Comparison of ENCODE assay signal across 12 cellular contexts in genomic region chr15:88419830-88420229, GRCh38. TPM values are rescaled to one million over a fixed set of nuclear protein-coding genes. Genes with fewer than 3 reads are reported as not detected.
A peak's percentile ranks its signal among the peaks of the same experiment; 100 is the strongest.
DNase-seq lines count a peak whose midpoint lies in the region; ATAC-seq and TF ChIP-seq lines count a peak whose summit lies in the region.
"Had no signal": no experiment of that assay in that cellular context is flagged by ENCODE, and none has a peak within 500 bp of the region (broad histone marks: within the 10 kb centered on the region; RNA-seq: fewer than 3 reads in every experiment).

No MANE protein-coding gene starts in this region.

- POLR2A ChIA-PET in activated CD8-positive, alpha-beta T cell treated with anti-CD3 and anti-CD28 coated beads for 36 hours (lab: Charles Lee): interaction anchor here (1.4 kb wide), 1 partner anchor 47 kb away, joined by 4 read pairs; the partner anchor contains the start of genes MRPL46 and MRPS11
- POLR2A ChIA-PET in activated CD8-positive, alpha-beta T cell treated with anti-CD3 and anti-CD28 coated beads, Interleukin-2, amount 10 ng/mL, durations not matched to agents 7 days and 5 days (lab: Charles Lee): no interaction called here

- peaks cover 18% of the 10 kb centered on the region for H3K4me1 ChIP-seq in OCI-LY3 (ENCODE audit: low read length)
- H3K4me1 ChIP-seq: ascending aorta, gastrocnemius medialis, tibial artery had no signal

- peak; percentile 93 for ATAC-seq in activated CD8-positive, alpha-beta T cell treated with anti-CD3 and anti-CD28 coated beads for 36 hours
- no peak for ATAC-seq in activated CD8-positive, alpha-beta T cell treated with anti-CD3 and anti-CD28 coated beads, Interleukin-2, amount 10 ng/mL, durations not matched to agents 7 days and 5 days
- ATAC-seq: gastrocnemius medialis had no signal

- CTCF ChIA-PET in activated CD8-positive, alpha-beta T cell treated with anti-CD3 and anti-CD28 coated beads for 36 hours (lab: Charles Lee): no interaction called here
- CTCF ChIA-PET in activated CD8-positive, alpha-beta T cell treated with anti-CD3 and anti-CD28 coated beads, Interleukin-2, amount 10 ng/mL, durations not matched to agents 7 days and 5 days (lab: Charles Lee): no interaction called here

- no peak overlapping the region for H2AFZ ChIP-seq in OCI-LY3 (ENCODE audit: low read depth, low read length)

- H3K9me3 ChIP-seq in OCI-LY3 (ENCODE audit: insufficient read depth, low read length): no peaks in the 10 kb centered on the region; the same call in 1 of the 2 replicates
- H3K9me3 ChIP-seq: ascending aorta, gastrocnemius medialis, tibial artery had no signal

- peaks cover 8% of the 10 kb centered on the region for H3K4me1 Mint-ChIP-seq in activated CD8-positive, alpha-beta T cell treated with anti-CD3 and anti-CD28 coated beads for 36 hours (ENCODE audit: low read depth)
- H3K4me1 Mint-ChIP-seq in activated CD8-positive, alpha-beta T cell treated with anti-CD3 and anti-CD28 coated beads, Interleukin-2, amount 10 ng/mL, durations not matched to agents 7 days and 5 days (ENCODE audit: low read depth): no peaks in the 10 kb centered on the region

- no peak overlapping the region for H3K27ac ChIP-seq in OCI-LY3 (ENCODE audit: low read length)
- H3K27ac ChIP-seq: ascending aorta, gastrocnemius medialis, tibial artery had no signal

- H3K4me3 ChIP-seq in OCI-LY3 (ENCODE audit: low read length): no peak overlapping the region
- H3K4me3 ChIP-seq: ascending aorta, gastrocnemius medialis, tibial artery had no signal

- no peak overlapping the region for H3K9ac ChIP-seq in OCI-LY3 (ENCODE audit: low read length)

- H3K27ac Mint-ChIP-seq in activated CD8-positive, alpha-beta T cell treated with anti-CD3 and anti-CD28 coated beads for 36 hours: no peak overlapping the region
- H3K27ac Mint-ChIP-seq in activated CD8-positive, alpha-beta T cell treated with anti-CD3 and anti-CD28 coated beads, Interleukin-2, amount 10 ng/mL, durations not matched to agents 7 days and 5 days: no peak overlapping the region

- H3K36me3 Mint-ChIP-seq in activated CD8-positive, alpha-beta T cell treated with anti-CD3 and anti-CD28 coated beads for 36 hours (ENCODE audit: low read depth): no peaks in the 10 kb centered on the region
- H3K36me3 Mint-ChIP-seq in activated CD8-positive, alpha-beta T cell treated with anti-CD3 and anti-CD28 coated beads, Interleukin-2, amount 10 ng/mL, durations not matched to agents 7 days and 5 days (ENCODE audit: low read depth): no peaks in the 10 kb centered on the region

- TF ChIP-seq CTCF in activated CD8-positive, alpha-beta T cell treated with anti-CD3 and anti-CD28 coated beads for 36 hours (IDR thresholded peaks at IDR 0.05): no peak
- TF ChIP-seq CTCF in OCI-LY3 (IDR thresholded peaks at IDR 0.05; ENCODE audit: low read depth, low read length): no peak

- no peaks in the 10 kb centered on the region for H3K9me3 Mint-ChIP-seq in activated CD8-positive, alpha-beta T cell treated with anti-CD3 and anti-CD28 coated beads for 36 hours
- H3K9me3 Mint-ChIP-seq in activated CD8-positive, alpha-beta T cell treated with anti-CD3 and anti-CD28 coated beads, Interleukin-2, amount 10 ng/mL, durations not matched to agents 7 days and 5 days (ENCODE audit: insufficient read depth): no peaks in the 10 kb centered on the region

- peak; percentile 33 for DNase-seq in activated CD8-positive, alpha-beta T cell treated with anti-CD3 and anti-CD28 coated beads for 36 hours
- no peak for DNase-seq in activated CD8-positive, alpha-beta T cell treated with anti-CD3 and anti-CD28 coated beads, Interleukin-2, amount 10 ng/mL, durations not matched to agents 7 days and 5 days
- DNase-seq in H4 (ENCODE audit: low spot score) (peak; percentile 17), iris pigment epithelial cell (ENCODE audit: low read depth) (peak; percentile 19), putamen (ENCODE audit: low spot score) (no peak), A172 (ENCODE audit: low spot score) (no peak), GM19238 (ENCODE audit: insufficient read length, low spot score) (no peak)
- DNase-seq: gastrocnemius medialis, midbrain, tibial artery had no signal

- no peak overlapping the region for H3K4me3 Mint-ChIP-seq in activated CD8-positive, alpha-beta T cell treated with anti-CD3 and anti-CD28 coated beads for 36 hours
- H3K4me3 Mint-ChIP-seq in activated CD8-positive, alpha-beta T cell treated with anti-CD3 and anti-CD28 coated beads, Interleukin-2, amount 10 ng/mL, durations not matched to agents 7 days and 5 days: no peak overlapping the region

- peak overlapping the region; percentile 47 for H3K4me2 ChIP-seq in OCI-LY3 (ENCODE audit: low read length)

- H4K20me1 ChIP-seq in OCI-LY3 (ENCODE audit: insufficient read depth, low read length): no peaks in the 10 kb centered on the region

- peaks cover 57% of the 10 kb centered on the region for H3K27me3 ChIP-seq in OCI-LY3 (ENCODE audit: low read depth, low read length)
- H3K27me3 ChIP-seq: ascending aorta had no signal

- H3K36me3 ChIP-seq in OCI-LY3 (replicated peaks; ENCODE audit: low read depth, low read length): no peaks in the 10 kb centered on the region
- H3K36me3 ChIP-seq: ascending aorta, gastrocnemius medialis, tibial artery had no signal

- no peaks in the 10 kb centered on the region for H3K79me2 ChIP-seq in OCI-LY3 (ENCODE audit: low read length)

- H3K27me3 Mint-ChIP-seq in activated CD8-positive, alpha-beta T cell treated with anti-CD3 and anti-CD28 coated beads for 36 hours: peaks cover 17% of the 10 kb centered on the region
- H3K27me3 Mint-ChIP-seq in activated CD8-positive, alpha-beta T cell treated with anti-CD3 and anti-CD28 coated beads, Interleukin-2, amount 10 ng/mL, durations not matched to agents 7 days and 5 days (ENCODE audit: low read depth): peaks cover 8% of the 10 kb centered on the region

- intact Hi-C loops in activated CD8-positive, alpha-beta T cell treated with anti-CD3 and anti-CD28 coated beads for 36 hours (cut with micrococcal nuclease): no loop called here

RNA-seq across cellular contexts. Expression of gene MRPL46, which starts 47.4 kb away (rescaled TPM):
- total RNA-seq in activated CD8-positive, alpha-beta T cell treated with anti-CD3 and anti-CD28 coated beads for 36 hours: 10 to 100 TPM; 34.4 to 35.0 TPM
- total RNA-seq in activated CD8-positive, alpha-beta T cell treated with anti-CD3 and anti-CD28 coated beads, Interleukin-2, amount 10 ng/mL, durations not matched to agents 7 days and 5 days: 10 to 100 TPM; 28.8 to 31.3 TPM
- total RNA-seq in H4 (2014; rRNA removed; shearing (Covaris generic)): 32.9 and 46.9 TPM in 2 replicates
- 29.9 and 38.4 TPM in 2 replicates for total RNA-seq in A172 (2014; rRNA removed; shearing (Covaris generic))

RNA-seq across cellular contexts. Expression of gene MRPS11, which starts 47.7 kb away (rescaled TPM):
- total RNA-seq in activated CD8-positive, alpha-beta T cell treated with anti-CD3 and anti-CD28 coated beads for 36 hours: 10 to 100 TPM; 54.3 to 55.4 TPM
- total RNA-seq in activated CD8-positive, alpha-beta T cell treated with anti-CD3 and anti-CD28 coated beads, Interleukin-2, amount 10 ng/mL, durations not matched to agents 7 days and 5 days: 10 to 100 TPM; 63.8 to 69.8 TPM
- total RNA-seq in H4 (2014; rRNA removed; shearing (Covaris generic)): 62.4 and 70.7 TPM in 2 replicates
- total RNA-seq in A172 (2014; rRNA removed; shearing (Covaris generic)): 51.1 and 106 TPM in 2 replicates

Comparison
In these comparisons a context has a peak if more than half of its experiments do, and no peak if none do; other contexts are left out.
1. DNase-seq: peak in activated CD8-positive, alpha-beta T cell treated with anti-CD3 and anti-CD28 coated beads for 36 hours (single experiment), H4 (single experiment) and iris pigment epithelial cell (single experiment); none in activated CD8-positive, alpha-beta T cell treated with anti-CD3 and anti-CD28 coated beads, Interleukin-2, amount 10 ng/mL, durations not matched to agents 7 days and 5 days (single experiment), putamen (single experiment), A172 (single experiment) and GM19238 (single experiment).